9 cellular contexts compared by ENCODE assay signal in genomic region chr1:99587008-99587407, GRCh38. TPM values are rescaled to one million over a fixed set of nuclear protein-coding genes. Genes with fewer than 3 reads are reported as not detected.
"Had no signal": no experiment of that assay in that cellular context is flagged by ENCODE, and none has a peak within 500 bp of the region (broad histone marks: within the 10 kb centered on the region; RNA-seq: fewer than 3 reads in every experiment).

No MANE protein-coding gene starts in this region.

- H3K4me1 ChIP-seq: HAP-1 had no signal

- H3K9ac ChIP-seq: GM23248 had no signal

- H3K36me3 ChIP-seq: HAP-1 had no signal

- FAIRE-seq: HepG2 had no signal

- H2AFZ ChIP-seq: GM23248 had no signal

- H3K27ac ChIP-seq: GM23248, HL-60 had no signal

- H3K9me3 ChIP-seq: HAP-1 had no signal

- DNase-seq: GM23248, GOT3, H7, HFFc6, KBM-7 had no signal

- ATAC-seq: HCT116, HepG2 had no signal

- H3K4me3 ChIP-seq: GM23248, HAP-1 had no signal

RNA-seq across cellular contexts. Expression of gene PALMD, which starts 58.9 kb away (rescaled TPM):
- total RNA-seq: H7, HFFc6 had no signal
